Comparison of ENCODE assay signal across 8 cellular contexts in the genomic region with DNA sequence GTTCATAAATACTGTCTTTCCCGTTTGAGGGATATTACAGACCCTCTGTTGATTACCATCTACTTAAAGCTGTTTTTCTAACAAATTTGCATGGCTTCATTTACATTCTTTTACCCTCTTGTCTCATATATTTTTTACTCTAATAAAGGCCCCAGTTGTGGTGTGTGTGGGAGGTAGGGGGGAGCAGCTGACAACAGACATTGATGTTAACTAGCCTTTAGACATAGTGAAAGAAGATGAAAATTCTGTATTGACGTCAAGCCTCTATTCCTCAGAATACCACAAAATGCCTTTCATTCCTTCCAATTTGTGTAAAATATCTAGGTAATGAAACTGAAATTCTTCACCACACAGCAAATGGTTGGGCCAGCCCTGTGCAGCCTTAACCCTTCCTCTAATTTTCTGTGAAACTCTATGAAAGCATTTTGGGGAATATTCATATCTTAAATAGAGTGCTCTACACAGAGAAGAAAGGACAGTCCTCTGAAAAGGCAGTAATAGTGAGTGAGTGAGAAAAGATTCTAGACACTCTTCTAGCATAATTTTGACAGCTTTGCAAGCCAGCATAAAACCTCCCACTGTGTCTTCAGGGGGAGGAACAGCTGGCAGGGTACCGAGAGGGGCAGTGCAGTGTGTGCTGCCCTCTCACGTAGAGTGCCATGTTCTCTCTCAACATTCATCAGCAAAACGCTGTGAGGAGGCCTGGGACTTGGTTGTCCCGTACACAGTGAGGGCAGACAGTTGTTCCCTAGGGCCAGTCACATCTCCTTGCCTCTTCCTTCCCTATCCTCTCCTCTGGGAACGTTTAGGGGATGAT. TPM values are rescaled to one million over a fixed set of nuclear protein-coding genes. Genes with fewer than 3 reads are reported as not detected.
A peak's percentile ranks its signal among the peaks of the same experiment; 100 is the strongest.
DNase-seq lines count a peak whose midpoint lies in the region; ATAC-seq and TF ChIP-seq lines count a peak whose summit lies in the region.

No MANE protein-coding gene starts in this region.

- H3K9me3 ChIP-seq in thyroid gland = no peaks in the 10 kb centered on the region

- H3K4me3 ChIP-seq in AG09309 (ENCODE audit: control insufficient read depth, low read depth, low read length) = no peak overlapping the region
- no peak overlapping the region for H3K4me3 ChIP-seq in thyroid gland (replicated peaks in 1 of 3)

- no peak for TF ChIP-seq POLR2A in thyroid gland (IDR thresholded peaks at IDR 0.05)

- peak overlapping the region; percentile 42 for H3K27ac ChIP-seq in foreskin keratinocyte
- H3K27ac ChIP-seq in thyroid gland = peak overlapping the region; percentile 27 to 67 (median 53)

- 59 to 70% methylated on average over 7 of the region's 7 CpGs for WGBS in thyroid gland, 2 donors

- no peaks in the 10 kb centered on the region for H3K36me3 ChIP-seq in thyroid gland

- H3K4me1 ChIP-seq in foreskin keratinocyte (peaks cover 43% of the 10 kb centered on the region), thyroid gland (peaks cover 16 to 43% of the 10 kb centered on the region in 2 donors)

- DNase-seq in AG09309 (ENCODE audit: low read depth) (peak; percentile 89), foreskin keratinocyte (peak; percentile 28 to 68), thyroid gland (no peak), NCI-H446 treated with DMSO at 0.1 percent for 48 hours (lab: John Stamatoyannopoulos, UW) (no peak), NCI-H345 treated with DMSO at 0.1 percent for 48 hours (lab: John Stamatoyannopoulos, UW; ENCODE audit: unreplicated experiment) (no peak), NCI-H1105 treated with DMSO at 0.1 percent for 48 hours (lab: John Stamatoyannopoulos, UW) (no peak)

- intact Hi-C loops in thyroid gland (cut with DNase I) = no loop called here

- ATAC-seq in GM21447 (IDR thresholded peaks at IDR 0.05; ENCODE audit: unreplicated experiment) = peak; percentile 61
- ATAC-seq in SK-N-SH treated with all-trans-retinoic acid at 6 μM for 48 hours = peak; percentile 83
- ATAC-seq in foreskin keratinocyte = no peak

- TF ChIP-seq CTCF in AG09309 (IDR thresholded peaks at IDR 0.05; ENCODE audit: control insufficient read depth, insufficient read depth, low read depth, low read length, missing control alignments) = peak; percentile 17
- TF ChIP-seq CTCF in foreskin keratinocyte (conservative IDR thresholded peaks at IDR 0.05) = no peak
- no peak for TF ChIP-seq CTCF in thyroid gland (IDR thresholded peaks at IDR 0.05)

- H3K27me3 ChIP-seq in foreskin keratinocyte (no peaks in the 10 kb centered on the region), thyroid gland (no peaks in the 10 kb centered on the region)

TF ChIP-seq in SK-N-SH treated with all-trans-retinoic acid at 6 μM for 48 hours, 23 proteins besides CTCF, POLR2A, EP300 and RAD21 (continues in another document):
- peak; percentile 14; the same call in 1 of the 2 replicates for TF ChIP-seq SNAI2 (CRISPR knock-in tag; IDR thresholded peaks at IDR 0.05)
- no peak for TF ChIP-seq ZNF565 (CRISPR knock-in tag; conservative IDR thresholded peaks at IDR 0.05; ENCODE audit: low read depth)
- TF ChIP-seq CREB5 (CRISPR knock-in tag; IDR thresholded peaks at IDR 0.05; ENCODE audit: low read depth) = peak; percentile 58
- TF ChIP-seq RARB (CRISPR knock-in tag; IDR thresholded peaks at IDR 0.05) = no peak
- no peak for TF ChIP-seq BACH2 (CRISPR knock-in tag; IDR thresholded peaks at IDR 0.05; ENCODE audit: borderline replicate concordance)
- peak; percentile 59; the same call in 1 of the 2 replicates for TF ChIP-seq TOX (CRISPR knock-in tag; IDR thresholded peaks at IDR 0.05; ENCODE audit: borderline replicate concordance)
- TF ChIP-seq, protein P1, sequence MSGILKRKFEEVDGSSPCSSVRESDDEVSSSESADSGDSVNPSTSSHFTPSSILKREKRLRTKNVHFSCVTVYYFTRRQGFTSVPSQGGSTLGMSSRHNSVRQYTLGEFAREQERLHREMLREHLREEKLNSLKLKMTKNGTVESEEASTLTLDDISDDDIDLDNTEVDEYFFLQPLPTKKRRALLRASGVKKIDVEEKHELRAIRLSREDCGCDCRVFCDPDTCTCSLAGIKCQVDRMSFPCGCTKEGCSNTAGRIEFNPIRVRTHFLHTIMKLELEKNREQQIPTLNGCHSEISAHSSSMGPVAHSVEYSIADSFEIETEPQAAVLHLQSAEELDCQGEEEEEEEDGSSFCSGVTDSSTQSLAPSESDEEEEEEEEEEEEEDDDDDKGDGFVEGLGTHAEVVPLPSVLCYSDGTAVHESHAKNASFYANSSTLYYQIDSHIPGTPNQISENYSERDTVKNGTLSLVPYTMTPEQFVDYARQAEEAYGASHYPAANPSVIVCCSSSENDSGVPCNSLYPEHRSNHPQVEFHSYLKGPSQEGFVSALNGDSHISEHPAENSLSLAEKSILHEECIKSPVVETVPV (CRISPR knock-in tag; IDR thresholded peaks at IDR 0.05) = no peak
- TF ChIP-seq ZC3H10 (CRISPR knock-in tag; IDR thresholded peaks at IDR 0.05) = no peak
- no peak for TF ChIP-seq OSR1 (CRISPR knock-in tag; IDR thresholded peaks at IDR 0.05)
- no peak for TF ChIP-seq ZNF70 (CRISPR knock-in tag; IDR thresholded peaks at IDR 0.05)
- TF ChIP-seq, protein P2, sequence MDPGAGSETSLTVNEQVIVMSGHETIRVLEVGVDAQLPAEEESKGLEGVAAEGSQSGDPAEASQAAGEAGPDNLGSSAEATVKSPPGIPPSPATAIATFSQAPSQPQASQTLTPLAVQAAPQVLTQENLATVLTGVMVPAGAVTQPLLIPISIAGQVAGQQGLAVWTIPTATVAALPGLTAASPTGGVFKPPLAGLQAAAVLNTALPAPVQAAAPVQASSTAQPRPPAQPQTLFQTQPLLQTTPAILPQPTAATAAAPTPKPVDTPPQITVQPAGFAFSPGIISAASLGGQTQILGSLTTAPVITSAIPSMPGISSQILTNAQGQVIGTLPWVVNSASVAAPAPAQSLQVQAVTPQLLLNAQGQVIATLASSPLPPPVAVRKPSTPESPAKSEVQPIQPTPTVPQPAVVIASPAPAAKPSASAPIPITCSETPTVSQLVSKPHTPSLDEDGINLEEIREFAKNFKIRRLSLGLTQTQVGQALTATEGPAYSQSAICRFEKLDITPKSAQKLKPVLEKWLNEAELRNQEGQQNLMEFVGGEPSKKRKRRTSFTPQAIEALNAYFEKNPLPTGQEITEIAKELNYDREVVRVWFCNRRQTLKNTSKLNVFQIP (CRISPR knock-in tag; IDR thresholded peaks at IDR 0.05; ENCODE audit: borderline replicate concordance, low read depth) = no peak
- TF ChIP-seq TCF4 (CRISPR knock-in tag; IDR thresholded peaks at IDR 0.05; ENCODE audit: borderline replicate concordance) = no peak
- no peak for TF ChIP-seq ZNF8 (CRISPR knock-in tag; IDR thresholded peaks at IDR 0.05)
- TF ChIP-seq ESRRG (CRISPR knock-in tag; IDR thresholded peaks at IDR 0.05) = no peak
- TF ChIP-seq CSDC2 (CRISPR knock-in tag; IDR thresholded peaks at IDR 0.05) = peak; percentile 80; the same call in 1 of the 2 replicates
- TF ChIP-seq TSHZ2 (CRISPR knock-in tag; IDR thresholded peaks at IDR 0.05) = no peak

RNA-seq across cellular contexts. Expression of gene CERS5, which starts 20.1 kb away (rescaled TPM):
- total RNA-seq in foreskin keratinocyte = 35.9 and 38.9 TPM in 2 replicates
- polyA plus RNA-seq in foreskin keratinocyte = 40.6 and 42.6 TPM in 2 replicates
- total RNA-seq in thyroid gland = 10 to 100 TPM; 20.2 to 34.9 (median 29.5) TPM

Comparison
In these comparisons a context has a peak if more than half of its experiments do, and no peak if none do; other contexts are left out.
1. DNase-seq: peak in AG09309 (single experiment) and foreskin keratinocyte (2 of 2); none in thyroid gland (0 of 2), NCI-H446 treated with DMSO at 0.1 percent for 48 hours (single experiment), NCI-H345 treated with DMSO at 0.1 percent for 48 hours (single experiment) and NCI-H1105 treated with DMSO at 0.1 percent for 48 hours (single experiment).